34 cellular contexts compared by ENCODE assay signal in genomic region chr9:72914750-72915149, GRCh38. TPM values are rescaled to one million over a fixed set of nuclear protein-coding genes. Genes with fewer than 3 reads are reported as not detected.
"Had no signal": no experiment of that assay in that cellular context is flagged by ENCODE, and none has a peak within 500 bp of the region (broad histone marks: within the 10 kb centered on the region; RNA-seq: fewer than 3 reads in every experiment).

No MANE protein-coding gene starts in this region.

- ATAC-seq: activated CD8-positive, alpha-beta T cell treated with anti-CD3 and anti-CD28 coated beads for 36 hours; activated naive CD8-positive, alpha-beta T cell treated with anti-CD3 and anti-CD28 coated beads, Interleukin-2, amount 50 U/mL, for 24 hours; activated T-cell treated with anti-CD3 and anti-CD28 coated beads, Interleukin-2, amount 50 U/mL, for 4 hours; activated T-cell treated with anti-CD3 and anti-CD28 coated beads, Interleukin-2, amount 50 U/mL, for 72 hours; activated T-helper 17 cell treated with anti-CD3 and anti-CD28 coated beads, Interleukin-2, amount 50 U/mL, for 72 hours had no signal

- FAIRE-seq: bronchial epithelial cell, TTC549 had no signal

- H3K27me3 ChIP-seq: ascending aorta, cardiac muscle cell had no signal

- H3K27ac ChIP-seq: ascending aorta, cardiac muscle cell, VCaP had no signal

- H3K4me3 ChIP-seq: ascending aorta, cardiac muscle cell had no signal

- H3K36me3 ChIP-seq: cardiac muscle cell had no signal

- DNase-seq: activated B cell treated with CpG ODN at 0.5 μM for 24 hours; activated CD4-positive, alpha-beta memory T cell treated with anti-CD3 and anti-CD28 coated beads for 36 hours; activated CD4-positive, alpha-beta T cell treated with anti-CD3 and anti-CD28 coated beads for 4 hours; activated CD4-positive, alpha-beta T cell treated with anti-CD3 and anti-CD28 coated beads, Interleukin-2, amount 10 ng/mL, durations not matched to agents 24 days and 14 days; activated CD4-positive, alpha-beta T cell treated with anti-CD3 and anti-CD28 coated beads, Interleukin-2, amount 50 U/mL, for 1 hour; activated CD4-positive, alpha-beta T cell treated with anti-CD3 and anti-CD28 coated beads, Interleukin-2, amount 50 U/mL, for 4 hours; activated CD4-positive, CD25-positive, alpha-beta regulatory T cell treated with anti-CD3 and anti-CD28 coated beads, Interleukin-2, amount 50 U/mL, for 72 hours; activated CD8-positive, alpha-beta memory T cell treated with anti-CD3 and anti-CD28 coated beads, Interleukin-2, amount 50 U/mL, for 4 hours; activated CD8-positive, alpha-beta T cell treated with anti-CD3 and anti-CD28 coated beads for 36 hours; activated effector memory CD4-positive, alpha-beta T cell treated with anti-CD3 and anti-CD28 coated beads, Interleukin-2, amount 50 U/mL, for 16 hours; activated gamma-delta T cell treated with Interleukin-2 at 50 U/mL for 16 hours; activated naive CD4-positive, alpha-beta T cell; activated naive CD4-positive, alpha-beta T cell treated with anti-CD3 and anti-CD28 coated beads, Interleukin-2, amount 10 ng/mL, durations not matched to agents 7 days and 5 days; activated naive CD8-positive, alpha-beta T cell treated with anti-CD3 and anti-CD28 coated beads, Interleukin-2, amount 10 ng/mL, durations not matched to agents 7 days and 5 days; activated naive CD8-positive, alpha-beta T cell treated with anti-CD3 and anti-CD28 coated beads, Interleukin-2, amount 50 U/mL, for 24 hours; activated T-cell treated with anti-CD3 and anti-CD28 coated beads for 4 hours; activated T-cell treated with anti-CD3 and anti-CD28 coated beads, Interleukin-2, amount 50 U/mL, for 1 hour; activated T-cell treated with anti-CD3 and anti-CD28 coated beads, Interleukin-2, amount 50 U/mL, for 4 hours; activated T-cell treated with anti-CD3 and anti-CD28 coated beads, Interleukin-2, amount 50 U/mL, for 72 hours; amygdala; anterior cingulate cortex; caudate nucleus; cerebellar nuclear complex; T-helper 1 cell; T-helper 2 cell; T-helper 9 cell had no signal

- H3K9me3 ChIP-seq: ascending aorta had no signal

RNA-seq across cellular contexts. Expression of gene ALDH1A1, which starts 38.1 kb away (rescaled TPM):
- total RNA-seq: activated B cell treated with CpG ODN at 0.5 μM for 24 hours; activated CD4-positive, alpha-beta memory T cell treated with anti-CD3 and anti-CD28 coated beads for 36 hours; activated CD4-positive, alpha-beta T cell treated with anti-CD3 and anti-CD28 coated beads, Interleukin-2, amount 10 ng/mL, durations not matched to agents 24 days and 14 days; activated CD8-positive, alpha-beta memory T cell treated with anti-CD3 and anti-CD28 coated beads for 36 hours; activated CD8-positive, alpha-beta T cell treated with anti-CD3 and anti-CD28 coated beads for 36 hours; activated T-cell treated with anti-CD3 and anti-CD28 coated beads, Interleukin-2, amount 50 U/mL, for 72 hours; activated T-helper 1 cell treated with anti-CD3 and anti-CD28 coated beads, Interleukin-12 subunit alpha, Interleukin-12 subunit beta, Interleukin-2, Interleukin-4 antibody, amounts not matched to agents 30 ng/mL and 10 ng/mL and 1 ng/mL, durations not matched to agents 14 hours and 24 hours and 36 hours; activated T-helper 17 cell treated with anti-CD3 and anti-CD28 coated beads, Interleukin-2, amount 50 U/mL, for 72 hours had no signal
